ENCODE assay signal across 19 cellular contexts in genomic region chr10:65083222-65083621, GRCh38.
"Had no signal": no experiment of that assay in that cellular context is flagged by ENCODE, and none has a peak within 500 bp of the region (broad histone marks: within the 10 kb centered on the region; RNA-seq: fewer than 3 reads in every experiment).

No MANE protein-coding gene starts in this region.

- H3K9me3 ChIP-seq: neutrophil, vagina had no signal

- H3K4me3 ChIP-seq: esophagus squamous epithelium, gastroesophageal sphincter, left ventricle myocardium inferior, spleen, tibial nerve, vagina had no signal

- H3K4me1 ChIP-seq: esophagus squamous epithelium, gastroesophageal sphincter, left ventricle myocardium inferior, spleen, tibial nerve, vagina had no signal

- H3K27me3 ChIP-seq: esophagus squamous epithelium, gastroesophageal sphincter, neutrophil, spleen, tibial nerve, vagina had no signal

- H3K27ac ChIP-seq: esophagus squamous epithelium, gastroesophageal sphincter, left ventricle myocardium inferior, neutrophil, spleen, tibial nerve, vagina had no signal

- H3K36me3 ChIP-seq: esophagus squamous epithelium, gastroesophageal sphincter, left ventricle myocardium inferior, neutrophil, spleen, tibial nerve, vagina had no signal

- DNase-seq: dermis blood vessel endothelial cell; esophagus squamous epithelium; foreskin fibroblast; glutamatergic neuron; islet precursor cell; left ventricle myocardium inferior; mesendoderm; naive thymus-derived CD4-positive, alpha-beta T cell; nephron progenitor cell; spleen; stimulated activated CD4-positive, alpha-beta T cell treated with anti-CD3 and anti-CD28 coated beads, Interleukin-15, amount 100 ng/mL, for 24 hours; stimulated activated CD4-positive, alpha-beta T cell treated with anti-CD3 and anti-CD28 coated beads, Interleukin-1b, Interleukin-23, amount 100 ng/mL, for 48 hours; stimulated activated CD4-positive, alpha-beta T cell treated with anti-CD3 and anti-CD28 coated beads, Interleukin-4, amount 100 ng/mL, for 24 hours had no signal

- ATAC-seq: gastroesophageal sphincter; naive thymus-derived CD4-positive, alpha-beta T cell; sciatic nerve; stimulated activated memory B cell treated with anti-CD40 and anti-IgM and Interleukin-4, amounts not matched to agents 10 μg/mL and 1 μg/mL and 100 μg/mL, for 72 hours had no signal
